10 cellular contexts compared by ENCODE assay signal in the genomic region with DNA sequence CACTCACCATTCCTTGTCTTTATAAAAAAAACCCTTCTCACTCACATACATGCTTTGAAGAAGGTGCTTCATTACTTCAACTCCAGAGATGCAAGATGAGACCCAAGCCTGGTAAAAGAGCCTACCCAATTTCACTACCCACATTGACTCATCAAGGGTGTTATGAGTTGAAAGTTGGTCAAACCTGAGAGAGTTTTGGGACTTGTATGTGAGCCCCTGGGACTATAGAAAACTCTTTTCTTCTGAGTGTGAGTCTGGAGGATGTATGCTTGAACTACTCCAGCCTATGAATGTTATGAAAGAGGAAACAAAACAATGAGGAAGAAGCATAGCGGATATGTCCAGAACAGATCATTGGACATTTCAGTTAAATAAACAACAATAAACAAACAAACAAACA.
DNase-seq lines count a peak whose midpoint lies in the region; ATAC-seq lines count a peak whose summit lies in the region.
"Had no signal": no experiment of that assay in that cellular context is flagged by ENCODE, and none has a peak within 500 bp of the region (broad histone marks: within the 10 kb centered on the region; RNA-seq: fewer than 3 reads in every experiment).

No MANE protein-coding gene starts in this region.

- DNase-seq in activated CD4-positive, CD25-positive, alpha-beta regulatory T cell (lab: John Stamatoyannopoulos, UW), result no peak
- DNase-seq in memory B cell (ENCODE audit: low spot score in 2 of 2), result no peak
- DNase-seq in sciatic nerve (ENCODE audit: low spot score), result no peak
- DNase-seq in NCI-H2196 treated with DMSO at 0.1 percent for 48 hours (lab: John Stamatoyannopoulos, UW; ENCODE audit: unreplicated experiment), result no peak
- DNase-seq: activated gamma-delta T cell, ovary had no signal

- H3K27ac Mint-ChIP-seq in memory B cell, result no peak overlapping the region

- H3K27me3 Mint-ChIP-seq in memory B cell, result no peaks in the 10 kb centered on the region

- ATAC-seq in activated CD4-positive, CD25-positive, alpha-beta regulatory T cell treated with anti-CD3 and anti-CD28 coated beads, Interleukin-2, amount 50 U/mL, for 24 hours, result peak; percentile 48 to 59
- ATAC-seq in GM21526 (IDR thresholded peaks at IDR 0.05; ENCODE audit: low FRiP score, unreplicated experiment) (peak; percentile 60), HG03097 (IDR thresholded peaks at IDR 0.05; ENCODE audit: low FRiP score, unreplicated experiment) (peak; percentile 93), memory B cell (ENCODE audit: low read depth) (peak; percentile 73), HG02970 (IDR thresholded peaks at IDR 0.05; ENCODE audit: low FRiP score, unreplicated experiment) (no peak), sciatic nerve (no peak)

- peaks cover 24% of the 10 kb centered on the region for H3K4me1 Mint-ChIP-seq in memory B cell

- peaks cover 4% of the 10 kb centered on the region for H3K36me3 Mint-ChIP-seq in memory B cell

- no peaks in the 10 kb centered on the region for H3K9me3 Mint-ChIP-seq in memory B cell

- H3K4me3 Mint-ChIP-seq in memory B cell, result no peak overlapping the region

- intact Hi-C loops in sciatic nerve (cut with DNase I), result no loop called here

Comparison
In these comparisons a context has a peak if more than half of its experiments do, and no peak if none do; other contexts are left out.
1. ATAC-seq: peak in activated CD4-positive, CD25-positive, alpha-beta regulatory T cell treated with anti-CD3 and anti-CD28 coated beads, Interleukin-2, amount 50 U/mL, for 24 hours (2 of 2), GM21526 (single experiment), HG03097 (single experiment) and memory B cell (single experiment); none in HG02970 (single experiment) and sciatic nerve (single experiment).